8 cellular contexts compared by ENCODE assay signal in genomic region chr17:8173871-8174322, GRCh38. TPM values are rescaled to one million over a fixed set of nuclear protein-coding genes. Genes with fewer than 3 reads are reported as not detected.
A peak's percentile ranks its signal among the peaks of the same experiment; 100 is the strongest.
DNase-seq lines count a peak whose midpoint lies in the region; ATAC-seq and TF ChIP-seq lines count a peak whose summit lies in the region.

No MANE protein-coding gene starts in this region.

- 2% methylated on average over 14 of the region's 14 CpGs for WGBS in HUES64

- H3K27ac ChIP-seq in HUES64 (ENCODE audit: low read depth, low read length): peak overlapping the region; percentile 88
- H3K27ac ChIP-seq in muscle layer of colon (ENCODE audit: low read depth, low read length): peak overlapping the region; percentile 86

- H3K4me1 ChIP-seq in HUES64 (ENCODE audit: insufficient read depth, low read length) (peaks cover 16% of the 10 kb centered on the region), muscle layer of colon (ENCODE audit: insufficient read depth, low read length) (peaks cover 32% of the 10 kb centered on the region)

- H3K27me3 Mint-ChIP-seq in central memory CD8-positive, alpha-beta T cell: no peaks in the 10 kb centered on the region

- peak overlapping the region; percentile 18 for H3K4me3 ChIP-seq in AG09309 (ENCODE audit: control insufficient read depth, low read depth, low read length)
- H3K4me3 ChIP-seq in HUES64 (ENCODE audit: low read length): peak overlapping the region; percentile 68
- peak overlapping the region in 1 of 2 donors; percentile 53 for H3K4me3 ChIP-seq in muscle layer of colon (ENCODE audit: low read depth in 1 of 2, low read length in 2 of 2)

- no peak for DNase-seq in AG09309 (ENCODE audit: low read depth)
- no peak for DNase-seq in central memory CD8-positive, alpha-beta T cell (ENCODE audit: low spot score in 2 of 2)
- no peak for DNase-seq in NCI-H1694 (lab: John Stamatoyannopoulos, UW)
- DNase-seq in G401 (ENCODE audit: low spot score): no peak
- DNase-seq in NCI-H774 (lab: John Stamatoyannopoulos, UW): no peak

- peak overlapping the region; percentile 81 for H3K4me3 Mint-ChIP-seq in central memory CD8-positive, alpha-beta T cell

- H3K9me3 ChIP-seq in HUES64 (ENCODE audit: insufficient read depth, low read depth, low read length) (no peaks in the 10 kb centered on the region), muscle layer of colon (ENCODE audit: low read length) (no peaks in the 10 kb centered on the region)

- ATAC-seq in central memory CD8-positive, alpha-beta T cell (replicated peaks; ENCODE audit: extremely low read depth, poor library complexity, severe bottlenecking): no peak
- ATAC-seq in HG03025 (IDR thresholded peaks at IDR 0.05; ENCODE audit: low FRiP score, unreplicated experiment): no peak

- H3K9me3 Mint-ChIP-seq in central memory CD8-positive, alpha-beta T cell: no peaks in the 10 kb centered on the region

- H3K36me3 ChIP-seq in HUES64 (ENCODE audit: insufficient read depth, low read length) (no peaks in the 10 kb centered on the region), muscle layer of colon (ENCODE audit: insufficient read depth, low read length) (no peaks in the 10 kb centered on the region)

- peak overlapping the region; percentile 99 for H3K27ac Mint-ChIP-seq in central memory CD8-positive, alpha-beta T cell (ENCODE audit: low read depth)

- H3K4me1 Mint-ChIP-seq in central memory CD8-positive, alpha-beta T cell: peaks cover 42% of the 10 kb centered on the region

- no peak for TF ChIP-seq CTCF in AG09309 (IDR thresholded peaks at IDR 0.05; ENCODE audit: control insufficient read depth, insufficient read depth, low read depth, low read length, missing control alignments)

- peaks cover 12% of the 10 kb centered on the region for H3K36me3 Mint-ChIP-seq in central memory CD8-positive, alpha-beta T cell (ENCODE audit: insufficient read depth)

- no peaks in the 10 kb centered on the region for H3K27me3 ChIP-seq in HUES64 (ENCODE audit: insufficient read depth, low read length)
- no peaks in the 10 kb centered on the region for H3K27me3 ChIP-seq in muscle layer of colon (ENCODE audit: control insufficient read depth in 1 of 2, insufficient read depth in 2 of 2, low read length in 2 of 2)

- peak overlapping the region; percentile 90 for H3K9ac ChIP-seq in HUES64 (ENCODE audit: low read depth, low read length)
- H3K9ac ChIP-seq in muscle layer of colon (ENCODE audit: low read length): no peak overlapping the region

- in situ Hi-C loops in G401 (cut with HindIII; ENCODE audit: low sequenced_read_pairs): no loop called here

RNA-seq across cellular contexts. Expression of gene TMEM107, which starts 2.3 kb away (rescaled TPM):
- 29.8 TPM for polyA plus RNA-seq in HUES64 (2013, experiment 1 of 2)
- 35.4 TPM for polyA plus RNA-seq in HUES64 (2013, experiment 2 of 2)
- 37.8 and 60.6 TPM in 2 replicates for total RNA-seq in G401 (2014; rRNA removed; shearing (Covaris generic))

RNA-seq across cellular contexts. Expression of gene VAMP2, which starts 11.1 kb away (rescaled TPM):
- polyA plus RNA-seq in HUES64 (2013, experiment 1 of 2): 14.3 TPM
- polyA plus RNA-seq in HUES64 (2013, experiment 2 of 2): 18.9 TPM
- total RNA-seq in G401 (2014; rRNA removed; shearing (Covaris generic)): 1.0 and 1.4 TPM in 2 replicates

RNA-seq across cellular contexts. Expression of gene BORCS6, which starts 16.1 kb away (rescaled TPM):
- 2.6 TPM for polyA plus RNA-seq in HUES64 (2013, experiment 1 of 2)
- polyA plus RNA-seq in HUES64 (2013, experiment 2 of 2): 3.0 TPM
- total RNA-seq in G401 (2014; rRNA removed; shearing (Covaris generic)): 24.3 and 25.6 TPM in 2 replicates

RNA-seq across cellular contexts. Expression of gene PER1, which starts 21.7 kb away (rescaled TPM):
- polyA plus RNA-seq in HUES64 (2013, experiment 1 of 2): 14.0 TPM
- 18.1 TPM for polyA plus RNA-seq in HUES64 (2013, experiment 2 of 2)
- 29.0 and 34.0 TPM in 2 replicates for total RNA-seq in G401 (2014; rRNA removed; shearing (Covaris generic))

RNA-seq across cellular contexts. Expression of gene AURKB, which starts 36.5 kb away (rescaled TPM):
- polyA plus RNA-seq in HUES64 (2013, experiment 1 of 2): 119 TPM
- polyA plus RNA-seq in HUES64 (2013, experiment 2 of 2): 134 TPM
- total RNA-seq in G401 (2014; rRNA removed; shearing (Covaris generic)): 162 and 166 TPM in 2 replicates
